8 cellular contexts compared by ENCODE assay signal in genomic region chr6:56851104-56851503, GRCh38.
DNase-seq lines count a peak whose midpoint lies in the region; ATAC-seq and TF ChIP-seq lines count a peak whose summit lies in the region.

No MANE protein-coding gene starts in this region.

- no peak for TF ChIP-seq CTCF in MM.1S (IDR thresholded peaks at IDR 0.05; ENCODE audit: low read length)

- H3K79me2 ChIP-seq in MM.1S (ENCODE audit: low read length): no peaks in the 10 kb centered on the region

- DNase-seq in Caki2 (ENCODE audit: low read depth) (peak; percentile 73), MM.1S (no peak), NCI-H226 (no peak), NCI-H446 (lab: John Stamatoyannopoulos, UW) (no peak), NCI-H1930 (lab: John Stamatoyannopoulos, UW) (no peak), NCI-H345 treated with DMSO at 0.1 percent for 48 hours (lab: John Stamatoyannopoulos, UW; ENCODE audit: unreplicated experiment) (no peak)
- DNase-seq in natural killer cell treated with Interleukin-12 subunit alpha and Interleukin-12 subunit beta and Interleukin-15 and Interleukin-18, amount 100 ng/mL, for 72 hours (ENCODE audit: low spot score): no peak

- H3K4me2 ChIP-seq in MM.1S (ENCODE audit: low read depth, low read length): peak overlapping the region; percentile 67; the same call in 1 of the 2 replicates

- no peaks in the 10 kb centered on the region for H3K27me3 ChIP-seq in MM.1S (replicated peaks; ENCODE audit: insufficient read depth, low read length)
- H3K27me3 ChIP-seq in esophagus (ENCODE audit: control insufficient read depth in 1 of 2, insufficient read depth in 2 of 2, low read length in 2 of 2): no peaks in the 10 kb centered on the region

- H3K9me2 ChIP-seq in MM.1S (replicated peaks; ENCODE audit: insufficient read depth, low read length): no peaks in the 10 kb centered on the region

- H3K9me3 ChIP-seq in MM.1S (replicated peaks; ENCODE audit: insufficient read depth, low read length) (no peaks in the 10 kb centered on the region), esophagus (ENCODE audit: control insufficient read depth in 2 of 2, insufficient read depth in 1 of 2, low read depth in 1 of 2, low read length in 1 of 2) (no peaks in the 10 kb centered on the region)

- peaks cover 33 to 46% of the 10 kb centered on the region in 2 donors for H3K27me3 Mint-ChIP-seq in natural killer cell treated with Interleukin-12 subunit alpha and Interleukin-12 subunit beta and Interleukin-15 and Interleukin-18, amount 100 ng/mL, for 72 hours

- H4K20me1 ChIP-seq in MM.1S (ENCODE audit: insufficient read depth, low read length): no peaks in the 10 kb centered on the region

- ATAC-seq in natural killer cell treated with Interleukin-12 subunit alpha and Interleukin-12 subunit beta and Interleukin-15 and Interleukin-18, amount 100 ng/mL, for 72 hours: peak in 1 of 2 donors; percentile 25

- H3K4me3 ChIP-seq in MM.1S (ENCODE audit: low read length) (no peak overlapping the region), esophagus (ENCODE audit: low read depth in 1 of 2, low read length in 2 of 2) (peak overlapping the region; percentile 32 to 48)

- H3K4me1 Mint-ChIP-seq in natural killer cell treated with Interleukin-12 subunit alpha and Interleukin-12 subunit beta and Interleukin-15 and Interleukin-18, amount 100 ng/mL, for 72 hours (ENCODE audit: low read depth in 2 of 2): peaks cover 15 to 28% of the 10 kb centered on the region in 2 donors

- H3K9me3 Mint-ChIP-seq in natural killer cell treated with Interleukin-12 subunit alpha and Interleukin-12 subunit beta and Interleukin-15 and Interleukin-18, amount 100 ng/mL, for 72 hours: no peaks in the 10 kb centered on the region

- no peak overlapping the region for H3K27ac ChIP-seq in MM.1S (ENCODE audit: low read length)
- peak overlapping the region in 1 of 2 donors; percentile 1 for H3K27ac ChIP-seq in esophagus (ENCODE audit: low read depth in 2 of 2, low read length in 1 of 2)

- H2AFZ ChIP-seq in MM.1S (ENCODE audit: low read length): no peak overlapping the region

- in situ Hi-C loops in Caki2 (cut with HindIII; ENCODE audit: low pct_unique_long_range_greater_than_20kb, low sequenced_read_pairs): no loop called here

- H3K27ac Mint-ChIP-seq in natural killer cell treated with Interleukin-12 subunit alpha and Interleukin-12 subunit beta and Interleukin-15 and Interleukin-18, amount 100 ng/mL, for 72 hours: peak overlapping the region; percentile 52 to 63

- peaks cover 18% of the 10 kb centered on the region for H3K4me1 ChIP-seq in MM.1S (ENCODE audit: low read length)
- H3K4me1 ChIP-seq in esophagus (ENCODE audit: control insufficient read depth in 2 of 2, insufficient read depth in 2 of 2, low read length in 1 of 2): peaks cover 3 to 6% of the 10 kb centered on the region in 2 donors

- no peaks in the 10 kb centered on the region for H3K36me3 Mint-ChIP-seq in natural killer cell treated with Interleukin-12 subunit alpha and Interleukin-12 subunit beta and Interleukin-15 and Interleukin-18, amount 100 ng/mL, for 72 hours

- H3K4me3 Mint-ChIP-seq in natural killer cell treated with Interleukin-12 subunit alpha and Interleukin-12 subunit beta and Interleukin-15 and Interleukin-18, amount 100 ng/mL, for 72 hours: peak overlapping the region; percentile 71

- 8% methylated on average over 9 of the region's 9 CpGs for WGBS in esophagus, 2 donors

- H3F3A ChIP-seq in MM.1S (ENCODE audit: insufficient read depth, low read length): no peaks in the 10 kb centered on the region

- no peaks in the 10 kb centered on the region for H3K36me3 ChIP-seq in MM.1S (replicated peaks; ENCODE audit: insufficient read depth, low read length)
- no peaks in the 10 kb centered on the region for H3K36me3 ChIP-seq in esophagus (ENCODE audit: control insufficient read depth in 2 of 2, insufficient read depth in 2 of 2, low read length in 1 of 2)

- H3K9ac ChIP-seq in MM.1S (ENCODE audit: low read length): no peak overlapping the region
